In genomic region chr11:73521621-73522020, GRCh38 we compare ENCODE assay signal across 8 cellular contexts.
A peak's percentile ranks its signal among the peaks of the same experiment; 100 is the strongest.
DNase-seq lines count a peak whose midpoint lies in the region; ATAC-seq, FAIRE-seq and TF ChIP-seq lines count a peak whose summit lies in the region.
"Had no signal": no experiment of that assay in that cellular context is flagged by ENCODE, and none has a peak within 500 bp of the region (broad histone marks: within the 10 kb centered on the region; RNA-seq: fewer than 3 reads in every experiment).

No MANE protein-coding gene starts in this region.

- intact Hi-C loops in activated CD8-positive, alpha-beta T cell treated with anti-CD3 and anti-CD28 coated beads for 36 hours (cut with micrococcal nuclease) = no loop called here

- H3K36me3 Mint-ChIP-seq in activated CD8-positive, alpha-beta T cell treated with anti-CD3 and anti-CD28 coated beads for 36 hours (ENCODE audit: low read depth) = peaks cover 2% of the 10 kb centered on the region

- H3K27me3 Mint-ChIP-seq in activated CD8-positive, alpha-beta T cell treated with anti-CD3 and anti-CD28 coated beads for 36 hours = no peaks in the 10 kb centered on the region

- CTCF ChIA-PET in activated CD8-positive, alpha-beta T cell treated with anti-CD3 and anti-CD28 coated beads for 36 hours (lab: Charles Lee) = interaction anchor here (0.9 to 1.8 kb wide), 4 partner anchors 9 to 169 kb away, joined by 3 to 6 read pairs (median 4); no protein-coding TSS in a partner anchor

- FAIRE-seq in HTR-8/SVneo (lab: Jason Lieb, UNC) = no peak

- peaks cover 2% of the 10 kb centered on the region for H3K9me3 Mint-ChIP-seq in activated CD8-positive, alpha-beta T cell treated with anti-CD3 and anti-CD28 coated beads for 36 hours

- no peak for TF ChIP-seq CTCF in activated CD8-positive, alpha-beta T cell treated with anti-CD3 and anti-CD28 coated beads for 36 hours (IDR thresholded peaks at IDR 0.05)

- peak overlapping the region; percentile 78 for H3K27ac Mint-ChIP-seq in activated CD8-positive, alpha-beta T cell treated with anti-CD3 and anti-CD28 coated beads for 36 hours

- ATAC-seq in activated CD8-positive, alpha-beta T cell treated with anti-CD3 and anti-CD28 coated beads for 36 hours = peak; percentile 91
- ATAC-seq in GM21390 (IDR thresholded peaks at IDR 0.05; ENCODE audit: unreplicated experiment) = no peak
- no peak for ATAC-seq in GM19452 (IDR thresholded peaks at IDR 0.05; ENCODE audit: unreplicated experiment)
- no peak for ATAC-seq in GM21528 (IDR thresholded peaks at IDR 0.05; ENCODE audit: low FRiP score, unreplicated experiment)

- H3K4me3 Mint-ChIP-seq in activated CD8-positive, alpha-beta T cell treated with anti-CD3 and anti-CD28 coated beads for 36 hours = no peak overlapping the region

- H3K4me1 Mint-ChIP-seq in activated CD8-positive, alpha-beta T cell treated with anti-CD3 and anti-CD28 coated beads for 36 hours (ENCODE audit: low read depth) = peaks cover 22% of the 10 kb centered on the region

- DNase-seq in GDM1 (lab: John Stamatoyannopoulos, UW) (peak; percentile 3), HTR-8/SVneo (ENCODE audit: insufficient read length, low spot score) (peak; percentile 52), myocyte (ENCODE audit: low read depth) (peak; percentile 12)
- peak; percentile 42 for DNase-seq in activated CD8-positive, alpha-beta T cell treated with anti-CD3 and anti-CD28 coated beads for 36 hours
- DNase-seq: NCI-H2029 had no signal

- POLR2A ChIA-PET in activated CD8-positive, alpha-beta T cell treated with anti-CD3 and anti-CD28 coated beads for 36 hours (lab: Charles Lee) = interaction anchor here (1.1 kb wide), 2 partner anchors 9 to 10 kb away, joined by 3 read pairs; no protein-coding TSS in a partner anchor
